In genomic region chr1:234774971-234775370, GRCh38 we compare ENCODE assay signal across 13 cellular contexts.
A peak's percentile ranks its signal among the peaks of the same experiment; 100 is the strongest.
DNase-seq lines count a peak whose midpoint lies in the region; ATAC-seq and TF ChIP-seq lines count a peak whose summit lies in the region.
"Had no signal": no experiment of that assay in that cellular context is flagged by ENCODE, and none has a peak within 500 bp of the region (broad histone marks: within the 10 kb centered on the region; RNA-seq: fewer than 3 reads in every experiment).

No MANE protein-coding gene starts in this region.

- CTCF ChIA-PET in activated naive CD4-positive, alpha-beta T cell treated with anti-CD3 and anti-CD28 coated beads for 36 hours (lab: Charles Lee), result interaction anchor here (1.7 kb wide), 1 partner anchor 164 kb away, joined by 4 read pairs; no protein-coding TSS in a partner anchor
- CTCF ChIA-PET in Panc1 (lab: Charles Lee), result no interaction called here

- TF ChIP-seq EP300 in gastroesophageal sphincter (IDR thresholded peaks at IDR 0.05), result no peak

- H3K4me1 Mint-ChIP-seq in activated naive CD4-positive, alpha-beta T cell treated with anti-CD3 and anti-CD28 coated beads for 36 hours (ENCODE audit: low read depth), result peaks cover 35% of the 10 kb centered on the region
- H3K4me1 Mint-ChIP-seq in stimulated activated naive CD8-positive, alpha-beta T cell treated with anti-CD3 and anti-CD28 coated beads, Interleukin-15, amount 100 ng/mL, for 72 hours, result peaks cover 40% of the 10 kb centered on the region

- WGBS in gastroesophageal sphincter (ENCODE audit: low coverage in 1 of 2), 2 donors, result no CpG with 5 or more reads among the region's 2 CpGs

- H3K27ac Mint-ChIP-seq in activated naive CD4-positive, alpha-beta T cell treated with anti-CD3 and anti-CD28 coated beads for 36 hours, result peak overlapping the region; percentile 32
- H3K27ac Mint-ChIP-seq in stimulated activated naive CD8-positive, alpha-beta T cell treated with anti-CD3 and anti-CD28 coated beads, Interleukin-15, amount 100 ng/mL, for 72 hours, result peak overlapping the region; percentile 16 to 61

- H3K9me3 Mint-ChIP-seq in activated naive CD4-positive, alpha-beta T cell treated with anti-CD3 and anti-CD28 coated beads for 36 hours, result peaks cover 6% of the 10 kb centered on the region
- H3K9me3 Mint-ChIP-seq in stimulated activated naive CD8-positive, alpha-beta T cell treated with anti-CD3 and anti-CD28 coated beads, Interleukin-15, amount 100 ng/mL, for 72 hours, result peaks cover 7 to 11% of the 10 kb centered on the region in 2 donors

- H3K27ac ChIP-seq in Panc1 (ENCODE audit: low read length) (peak overlapping the region; percentile 99), gastroesophageal sphincter (no peak overlapping the region)
- H3K27ac ChIP-seq: upper lobe of right lung had no signal

- no peak for DNase-seq in activated naive CD4-positive, alpha-beta T cell treated with anti-CD3 and anti-CD28 coated beads for 36 hours
- DNase-seq in activated naive CD4-positive, alpha-beta T cell (lab: John Stamatoyannopoulos, UW), result no peak
- DNase-seq in Panc1 (ENCODE audit: low read depth, low spot score), result no peak
- peak; percentile 32 for DNase-seq in fibroblast of villous mesenchyme (ENCODE audit: low read depth)
- no peak for DNase-seq in stimulated activated naive CD8-positive, alpha-beta T cell treated with anti-CD3 and anti-CD28 coated beads, Interleukin-15, amount 100 ng/mL, for 72 hours
- DNase-seq in NCI-H2171 (lab: John Stamatoyannopoulos, UW), result no peak
- no peak for DNase-seq in SK-N-DZ (ENCODE audit: low spot score)
- DNase-seq: NCI-H187; NCI-H526 treated with DMSO at 0.1 percent for 48 hours; posterior cingulate gyrus; stimulated activated CD4-positive, alpha-beta T cell treated with anti-CD3 and anti-CD28 coated beads, Interleukin-15, amount 100 ng/mL, for 24 hours; upper lobe of right lung had no signal

- peaks cover 36% of the 10 kb centered on the region for H3K4me1 ChIP-seq in Panc1 (ENCODE audit: control insufficient read depth, insufficient read depth, low read length)
- H3K4me1 ChIP-seq in gastroesophageal sphincter, result peaks cover 0 to 14% (median 0%) of the 10 kb centered on the region in 3 donors

- no TSS peak for BruUV-seq in Panc1 (replicated peaks; lab: Mats Ljungman, UMichigan)

- no peaks in the 10 kb centered on the region for H3K36me3 ChIP-seq in Panc1 (ENCODE audit: control insufficient read depth, insufficient read depth, low read length)
- H3K36me3 ChIP-seq in gastroesophageal sphincter, result no peaks in the 10 kb centered on the region
- H3K36me3 ChIP-seq: upper lobe of right lung had no signal

- intact Hi-C loops in activated naive CD4-positive, alpha-beta T cell treated with anti-CD3 and anti-CD28 coated beads for 36 hours (cut with micrococcal nuclease), result loop anchor here (5.0 kb wide), 1 partner anchor 368 kb away; no protein-coding TSS in a partner anchor
- intact Hi-C loops in Panc1 (cut with micrococcal nuclease; ENCODE audit: unreplicated experiment), result no loop called here

- H3K27me3 Mint-ChIP-seq in activated naive CD4-positive, alpha-beta T cell treated with anti-CD3 and anti-CD28 coated beads for 36 hours (ENCODE audit: low read depth), result no peaks in the 10 kb centered on the region
- no peaks in the 10 kb centered on the region for H3K27me3 Mint-ChIP-seq in stimulated activated naive CD8-positive, alpha-beta T cell treated with anti-CD3 and anti-CD28 coated beads, Interleukin-15, amount 100 ng/mL, for 72 hours

- H3K36me3 Mint-ChIP-seq in activated naive CD4-positive, alpha-beta T cell treated with anti-CD3 and anti-CD28 coated beads for 36 hours (ENCODE audit: low read depth), result peaks cover 3% of the 10 kb centered on the region

- no peak overlapping the region for H3K4me3 ChIP-seq in Panc1 (ENCODE audit: low read depth in 2 of 2, low read length in 2 of 2)
- H3K4me3 ChIP-seq in fibroblast of villous mesenchyme (ENCODE audit: low read depth, low read length), result no peak overlapping the region
- H3K4me3 ChIP-seq in gastroesophageal sphincter, result no peak overlapping the region
- H3K4me3 ChIP-seq: upper lobe of right lung had no signal

- H3K27me3 ChIP-seq in Panc1 (ENCODE audit: control insufficient read depth, insufficient read depth, low read length) (no peaks in the 10 kb centered on the region), gastroesophageal sphincter (peaks cover 35% of the 10 kb centered on the region)
- H3K27me3 ChIP-seq: upper lobe of right lung had no signal

- POLR2A ChIA-PET in Panc1 (lab: Charles Lee), result interaction anchor here (0.6 kb wide), 1 partner anchor 666 kb away, joined by 9 read pairs; no protein-coding TSS in a partner anchor

- H3K9me3 ChIP-seq in Panc1 (ENCODE audit: control insufficient read depth, insufficient read depth, low read depth, low read length), result peaks cover 8% of the 10 kb centered on the region; the same call in 1 of the 2 replicates
- H3K9me3 ChIP-seq in gastroesophageal sphincter, result no peaks in the 10 kb centered on the region
- H3K9me3 ChIP-seq: upper lobe of right lung had no signal

- TF ChIP-seq POLR2A in gastroesophageal sphincter (IDR thresholded peaks at IDR 0.05), result no peak

- TF ChIP-seq CTCF in Panc1 (IDR thresholded peaks at IDR 0.05), result no peak
- TF ChIP-seq CTCF in fibroblast of villous mesenchyme (IDR thresholded peaks at IDR 0.05; ENCODE audit: insufficient read depth, low read depth, low read length), result no peak
- TF ChIP-seq CTCF in gastroesophageal sphincter (IDR thresholded peaks at IDR 0.05), result no peak

- in situ Hi-C loops in Panc1 (cut with HindIII; ENCODE audit: low pct_unique_long_range_greater_than_20kb, low sequenced_read_pairs), result no loop called here

- no peak overlapping the region for H3K4me3 Mint-ChIP-seq in activated naive CD4-positive, alpha-beta T cell treated with anti-CD3 and anti-CD28 coated beads for 36 hours
- H3K4me3 Mint-ChIP-seq in stimulated activated naive CD8-positive, alpha-beta T cell treated with anti-CD3 and anti-CD28 coated beads, Interleukin-15, amount 100 ng/mL, for 72 hours, result no peak overlapping the region

- ATAC-seq in Panc1 (no peak), gastroesophageal sphincter (no peak)
- no peak for ATAC-seq in stimulated activated naive CD8-positive, alpha-beta T cell treated with anti-CD3 and anti-CD28 coated beads, Interleukin-15, amount 100 ng/mL, for 72 hours
